In the genomic region with DNA sequence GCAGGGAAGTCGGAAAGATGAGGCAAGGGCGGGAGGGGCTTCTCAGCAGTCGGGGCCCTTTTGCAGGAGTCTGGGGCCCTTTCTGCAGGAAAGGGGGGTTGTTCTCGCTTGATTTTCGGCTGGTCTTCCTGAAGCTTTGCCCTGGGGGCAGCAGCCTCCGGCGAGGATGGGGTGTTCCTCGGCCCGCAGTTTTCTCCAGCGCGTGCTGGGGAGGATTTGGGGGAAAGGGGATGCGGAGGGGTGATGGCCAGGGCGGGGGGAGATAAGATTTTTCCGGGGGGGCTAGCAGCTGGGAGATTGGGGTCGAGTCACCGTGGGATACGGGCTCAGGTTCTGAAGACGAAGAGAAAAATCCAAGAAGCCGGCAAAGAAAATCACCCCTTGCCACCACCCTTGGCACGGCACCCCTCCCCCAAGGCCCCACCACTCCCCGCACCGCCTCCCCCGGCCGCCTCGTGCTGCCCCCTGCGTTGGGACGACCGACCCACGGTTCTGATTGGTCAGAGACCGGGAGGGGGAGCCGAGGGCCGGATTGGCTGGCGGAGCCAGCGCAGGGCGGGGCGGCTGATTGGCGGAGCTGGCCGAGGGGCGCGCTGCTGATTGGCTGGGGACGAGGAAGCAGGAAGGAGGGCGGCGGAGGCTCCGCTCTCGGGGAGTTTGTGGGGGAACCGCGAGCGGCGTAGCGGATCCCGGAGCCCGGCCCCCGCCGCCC, we compare ENCODE assay signal across 8 cellular contexts. TPM values are rescaled to one million over a fixed set of nuclear protein-coding genes. Genes with fewer than 3 reads are reported as not detected.
DNase-seq lines count a peak whose midpoint lies in the region; ATAC-seq, FAIRE-seq and TF ChIP-seq lines count a peak whose summit lies in the region.

A gene (plus strand): TSS at position 654 of the 712 bp plus-strand sequence. CDS start 17,512 bp downstream, outside the sequence.

- H3K4me3 ChIP-seq in AG10803 (ENCODE audit: low read length) (peak within 1 kb of the TSS; percentile 68), kidney (ENCODE audit: low read length in 2 of 2) (peak within 1 kb of the TSS; percentile 67 to 69)

- H3K4me1 ChIP-seq in kidney (ENCODE audit: control insufficient read depth in 1 of 2, insufficient read depth in 1 of 2, low read depth in 1 of 2, low read length in 2 of 2), result peaks cover 0 to 26% of the 10 kb centered on the region in 2 donors

- H3K9me3 ChIP-seq in kidney (ENCODE audit: control insufficient read depth in 1 of 2, low read length in 2 of 2), result no peaks in the 10 kb centered on the region

- FAIRE-seq in kidney (lab: Jason Lieb, UNC), result no peak

- intact Hi-C loops in kidney (cut with DNase I), result no loop called here

- H3K36me3 ChIP-seq in kidney (ENCODE audit: control insufficient read depth in 1 of 2, insufficient read depth in 2 of 2, low read length in 2 of 2), result no peaks in the 10 kb centered on the region

- TF ChIP-seq CTCF in AG10803 (conservative IDR thresholded peaks at IDR 0.05; ENCODE audit: low read length), result no peak
- peak; percentile 12 for TF ChIP-seq CTCF in kidney (IDR thresholded peaks at IDR 0.05; ENCODE audit: borderline replicate concordance, extremely low read depth, insufficient read depth)

- H3K27ac ChIP-seq in kidney (ENCODE audit: low read depth in 2 of 2, low read length in 2 of 2), result no peak within 1 kb of the TSS

- peak within 1 kb of the TSS; percentile 45 to 61 for H3K9ac ChIP-seq in kidney (ENCODE audit: low read length in 2 of 2)

- DNase-seq in AG10803 (ENCODE audit: low read depth), result peak; percentile 93
- DNase-seq in NCI-H446 treated with DMSO at 0.1 percent for 48 hours (lab: John Stamatoyannopoulos, UW), result peak; percentile 79
- DNase-seq in cerebellar nuclear complex (lab: John Stamatoyannopoulos, UW), result peak; percentile 13 to 80
- peak; percentile 99 for DNase-seq in kidney
- peak; percentile 98 for DNase-seq in stimulated activated CD4-positive, alpha-beta T cell treated with anti-CD3 and anti-CD28 coated beads, Interleukin-15, amount 100 ng/mL, for 24 hours

- peak; percentile 87 for ATAC-seq in GM19035 (IDR thresholded peaks at IDR 0.05; ENCODE audit: unreplicated experiment)
- ATAC-seq in HG03354 (IDR thresholded peaks at IDR 0.05; ENCODE audit: poor library complexity, severe bottlenecking, unreplicated experiment), result peak; percentile 86
- peak; percentile 91 to 93 for ATAC-seq in activated CD4-positive, CD25-positive, alpha-beta regulatory T cell treated with anti-CD3 and anti-CD28 coated beads, Interleukin-2, amount 50 U/mL, for 24 hours

RNA-seq across cellular contexts. Expression of the gene that starts here (rescaled TPM):
- total RNA-seq in kidney, result 28.4 TPM
- polyA plus RNA-seq in kidney (ENCODE audit: insufficient read depth, low read depth, low replicate concordance), result 13.3 TPM

Comparison
In these comparisons a context has a peak if more than half of its experiments do, and no peak if none do; other contexts are left out.
1. DNase-seq: peak in every context shown above with its lines; median percentile 99 in kidney; 98 in stimulated activated CD4-positive, alpha-beta T cell treated with anti-CD3 and anti-CD28 coated beads, Interleukin-15, amount 100 ng/mL, for 24 hours; 93 in AG10803; 79 in NCI-H446 treated with DMSO at 0.1 percent for 48 hours; 46 in cerebellar nuclear complex.